Comparison of ENCODE assay signal across 29 cellular contexts in the genomic region with DNA sequence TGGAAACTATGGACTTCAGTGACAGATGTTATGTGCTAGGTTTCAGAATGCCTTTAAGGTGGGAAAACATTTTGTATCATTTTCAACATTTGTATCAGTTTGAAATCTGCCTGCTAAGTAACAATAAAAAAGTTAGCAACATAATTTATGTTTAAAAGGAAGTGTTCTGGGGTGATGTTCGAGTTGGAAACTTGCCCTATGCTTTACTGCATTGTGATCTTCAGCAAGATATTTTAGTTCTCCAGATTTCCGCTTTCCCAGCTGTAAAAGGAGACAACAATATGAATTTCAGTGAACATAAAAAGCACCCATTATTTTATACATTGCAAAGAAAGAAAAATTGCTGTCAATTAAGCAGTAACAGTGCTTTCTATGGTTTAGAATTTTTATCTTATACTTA.
"Had no signal": no experiment of that assay in that cellular context is flagged by ENCODE, and none has a peak within 500 bp of the region (broad histone marks: within the 10 kb centered on the region; RNA-seq: fewer than 3 reads in every experiment).

No MANE protein-coding gene starts in this region.

- H3K4me1 ChIP-seq: ascending aorta, gastroesophageal sphincter, neural progenitor cell, psoas muscle, suprapubic skin, tibial artery, upper lobe of right lung had no signal

- H3K4me3 ChIP-seq: ascending aorta, gastroesophageal sphincter, neural progenitor cell, psoas muscle, smooth muscle cell, suprapubic skin, tibial artery, upper lobe of right lung had no signal

- H3K9me3 ChIP-seq: ascending aorta, gastroesophageal sphincter, psoas muscle, suprapubic skin, tibial artery, upper lobe of right lung had no signal

- ATAC-seq: gastroesophageal sphincter; naive thymus-derived CD8-positive, alpha-beta T cell; psoas muscle; stimulated activated memory B cell treated with anti-CD40 and anti-IgM and Interleukin-4, amounts not matched to agents 10 μg/mL and 1 μg/mL and 100 μg/mL, for 72 hours; T-helper 17 cell; upper lobe of right lung; WTC11 had no signal

- H3K27me3 ChIP-seq: ascending aorta, gastroesophageal sphincter, neural progenitor cell, suprapubic skin, tibial artery, upper lobe of right lung had no signal

- H3K36me3 ChIP-seq: neural progenitor cell, suprapubic skin, tibial artery, upper lobe of right lung had no signal

- DNase-seq: activated CD4-positive, alpha-beta memory T cell treated with anti-CD3 and anti-CD28 coated beads, Interleukin-2, amount 10 ng/mL, durations not matched to agents 7 days and 5 days; activated CD4-positive, alpha-beta T cell treated with anti-CD3 and anti-CD28 coated beads for 1 hour; activated CD4-positive, alpha-beta T cell treated with anti-CD3 and anti-CD28 coated beads, Interleukin-2, amount 10 ng/mL, durations not matched to agents 7 days and 5 days; activated CD8-positive, alpha-beta memory T cell treated with anti-CD3 and anti-CD28 coated beads, Interleukin-2, amount 50 U/mL, for 48 hours; activated gamma-delta T cell; activated naive CD4-positive, alpha-beta T cell treated with anti-CD3 and anti-CD28 coated beads, Interleukin-2, amount 10 ng/mL, durations not matched to agents 7 days and 5 days; activated naive CD8-positive, alpha-beta T cell treated with anti-CD3 and anti-CD28 coated beads, Interleukin-2, amount 10 ng/mL, durations not matched to agents 7 days and 5 days; activated T-cell treated with anti-CD3 and anti-CD28 coated beads, Interleukin-2, amount 50 U/mL, for 24 hours; central memory CD4-positive, alpha-beta T cell; effector CD8-positive, alpha-beta T cell; erythroblast; naive thymus-derived CD8-positive, alpha-beta T cell; occipital lobe; psoas muscle; stimulated activated CD4-positive, alpha-beta T cell treated with anti-CD3 and anti-CD28 coated beads, Interleukin-1b, Interleukin-23, amount 100 ng/mL, for 48 hours; stimulated activated CD4-positive, alpha-beta T cell treated with anti-CD3 and anti-CD28 coated beads, Interleukin-4, amount 100 ng/mL, for 4 hours; stimulated activated CD8-positive, alpha-beta memory T cell treated with anti-CD3 and anti-CD28 coated beads, Interleukin-4, amount 100 ng/mL, for 48 hours; T-helper 17 cell; T1000; tibial artery; upper lobe of right lung had no signal

- H3K27ac ChIP-seq: ascending aorta, gastroesophageal sphincter, neural progenitor cell, parathyroid adenoma, psoas muscle, suprapubic skin, tibial artery, upper lobe of right lung had no signal
